In genomic region chr5:137070521-137070920, GRCh38 we compare ENCODE assay signal across 19 cellular contexts.
"Had no signal": no experiment of that assay in that cellular context is flagged by ENCODE, and none has a peak within 500 bp of the region (broad histone marks: within the 10 kb centered on the region; RNA-seq: fewer than 3 reads in every experiment).

No MANE protein-coding gene starts in this region.

- H3K36me3 ChIP-seq: prostate gland, spleen, thyroid gland had no signal

- H3K4me1 ChIP-seq: prostate gland, spleen had no signal

- H3K79me2 ChIP-seq: hepatocyte, parathyroid adenoma had no signal

- H3K27ac ChIP-seq: hepatocyte, parathyroid adenoma, spleen, thyroid gland had no signal

- H3K4me3 ChIP-seq: hepatocyte, lung, prostate gland, spleen, thyroid gland had no signal

- H3K9ac ChIP-seq: parathyroid adenoma had no signal

- H3K4me2 ChIP-seq: hepatocyte had no signal

- DNase-seq: dermis blood vessel endothelial cell; effector CD4-positive, alpha-beta T cell; foreskin melanocyte; kidney; left colon; left ventricle myocardium superior; mesenchymal stem cell; naive thymus-derived CD4-positive, alpha-beta T cell; nephron progenitor cell; spleen; stimulated activated CD4-positive, alpha-beta T cell treated with anti-CD3 and anti-CD28 coated beads, Interleukin-15, amount 100 ng/mL, for 24 hours; stimulated activated CD4-positive, alpha-beta T cell treated with anti-CD3 and anti-CD28 coated beads, Interleukin-1b, Interleukin-23, amount 100 ng/mL, for 48 hours; stimulated activated CD4-positive, alpha-beta T cell treated with anti-CD3 and anti-CD28 coated beads, Interleukin-4, amount 100 ng/mL, for 24 hours; stimulated activated naive B cell treated with anti-CD40 and anti-IgM and Interleukin-4, amounts not matched to agents 10 μg/mL and 1 μg/mL and 100 μg/mL, for 72 hours; thyroid gland had no signal

- H3K27me3 ChIP-seq: hepatocyte, spleen, thyroid gland had no signal

- H3K9me3 ChIP-seq: prostate gland, spleen, thyroid gland had no signal

- H2AFZ ChIP-seq: hepatocyte, parathyroid adenoma had no signal
